Comparison of ENCODE assay signal across 1 cellular context in the genomic region with DNA sequence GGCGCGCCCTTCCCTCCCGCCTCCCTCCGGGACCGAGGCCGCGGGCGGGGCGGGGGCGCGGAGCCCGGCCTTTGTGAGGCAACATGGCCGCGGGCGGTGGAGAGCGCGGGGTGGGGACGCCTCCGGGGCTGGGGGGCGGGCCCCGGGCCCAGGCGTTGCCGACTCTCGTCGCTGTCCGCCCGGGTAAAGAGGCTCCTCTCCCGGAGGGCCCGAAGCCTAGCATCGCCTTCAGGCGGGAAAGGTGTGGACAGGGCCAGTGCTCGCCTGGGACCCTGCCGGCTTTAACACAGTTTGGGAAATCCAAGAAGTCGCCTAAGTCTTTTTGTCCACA.
TF ChIP-seq lines count a peak whose summit lies in the region.

No MANE protein-coding gene starts in this region.

TF ChIP-seq in WTC11, 78 proteins besides CTCF, POLR2A, EP300 and RAD21 (continued from another document):
- TF ChIP-seq, protein P1, sequence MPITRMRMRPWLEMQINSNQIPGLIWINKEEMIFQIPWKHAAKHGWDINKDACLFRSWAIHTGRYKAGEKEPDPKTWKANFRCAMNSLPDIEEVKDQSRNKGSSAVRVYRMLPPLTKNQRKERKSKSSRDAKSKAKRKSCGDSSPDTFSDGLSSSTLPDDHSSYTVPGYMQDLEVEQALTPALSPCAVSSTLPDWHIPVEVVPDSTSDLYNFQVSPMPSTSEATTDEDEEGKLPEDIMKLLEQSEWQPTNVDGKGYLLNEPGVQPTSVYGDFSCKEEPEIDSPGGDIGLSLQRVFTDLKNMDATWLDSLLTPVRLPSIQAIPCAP (CRISPR knock-in tag; IDR thresholded peaks at IDR 0.05), result no peak
- TF ChIP-seq PRRX2 (CRISPR knock-in tag; IDR thresholded peaks at IDR 0.05), result no peak
